Comparison of ENCODE assay signal across 29 cellular contexts in genomic region chr7:114519215-114519614, GRCh38.
DNase-seq lines count a peak whose midpoint lies in the region; ATAC-seq, FAIRE-seq and TF ChIP-seq lines count a peak whose summit lies in the region.
"Had no signal": no experiment of that assay in that cellular context is flagged by ENCODE, and none has a peak within 500 bp of the region (broad histone marks: within the 10 kb centered on the region; RNA-seq: fewer than 3 reads in every experiment).

No MANE protein-coding gene starts in this region.

- intact Hi-C loops in body of pancreas (cut with DNase I) = no loop called here
- intact Hi-C loops in sciatic nerve (cut with DNase I) = no loop called here

- no peaks in the 10 kb centered on the region for H3K9me3 ChIP-seq in body of pancreas
- H3K9me3 ChIP-seq: breast epithelium, HAP-1 had no signal

- 88 to 100% methylated on average over 1 of the region's 1 CpG for WGBS in body of pancreas, 2 donors

- no peaks in the 10 kb centered on the region for H3K27me3 ChIP-seq in body of pancreas
- H3K27me3 ChIP-seq: breast epithelium, tibial nerve had no signal

- H3K4me1 ChIP-seq in body of pancreas = no peaks in the 10 kb centered on the region
- H3K4me1 ChIP-seq: breast epithelium, tibial nerve had no signal

- no peak for TF ChIP-seq CTCF in fibroblast of the aortic adventitia (IDR thresholded peaks at IDR 0.05; ENCODE audit: insufficient read depth, low read length)
- TF ChIP-seq CTCF in body of pancreas (IDR thresholded peaks at IDR 0.05) = no peak

- no peak for TF ChIP-seq POLR2A in body of pancreas (IDR thresholded peaks at IDR 0.05)

- H3K36me3 ChIP-seq in body of pancreas (replicated peaks in 1 of 2; ENCODE audit: insufficient read depth in 1 of 2, low read depth in 2 of 2) = no peaks in the 10 kb centered on the region
- H3K36me3 ChIP-seq: HAP-1, tibial nerve had no signal

- H3K4me3 ChIP-seq in fibroblast of the aortic adventitia (ENCODE audit: low read depth, low read length) (no peak overlapping the region), skeletal muscle cell (ENCODE audit: low read depth, low read length) (no peak overlapping the region), body of pancreas (no peak overlapping the region)
- H3K4me3 ChIP-seq: breast epithelium, HAP-1, tibial nerve had no signal

- DNase-seq in NCI-H1694 (lab: John Stamatoyannopoulos, UW) = peak; percentile 14
- no peak for DNase-seq in NCI-H1694 treated with DMSO at 0.1 percent for 48 hours (lab: John Stamatoyannopoulos, UW)
- peak; percentile 73 for DNase-seq in NCI-H524 treated with DMSO at 0.1 percent for 48 hours (lab: John Stamatoyannopoulos, UW)
- DNase-seq in fibroblast of the aortic adventitia (ENCODE audit: low read depth) = peak; percentile 76
- peak; percentile 25 for DNase-seq in skeletal muscle cell (ENCODE audit: low read depth)
- DNase-seq in body of pancreas = no peak
- no peak for DNase-seq in urothelium cell line (ENCODE audit: low spot score)
- no peak for DNase-seq in sciatic nerve (ENCODE audit: low spot score)
- DNase-seq: 8988T; activated CD4-positive, alpha-beta memory T cell treated with anti-CD3 and anti-CD28 coated beads, Interleukin-2, amount 10 ng/mL, durations not matched to agents 7 days and 5 days; activated CD8-positive, alpha-beta memory T cell treated with anti-CD3 and anti-CD28 coated beads, Interleukin-2, amount 50 U/mL, for 4 hours; amniotic stem cell; DND-41; GF-D8; glutamatergic neuron; KG1; naive B cell; NCI-H1105 treated with DMSO at 0.1 percent for 48 hours; NCI-H2029 treated with DMSO at 0.1 percent for 48 hours; PC-3; stimulated activated CD4-positive, alpha-beta T cell treated with anti-CD3 and anti-CD28 coated beads, Interleukin-15, amount 100 ng/mL, for 24 hours; stimulated activated CD4-positive, alpha-beta T cell treated with anti-CD3 and anti-CD28 coated beads, Interleukin-4, amount 100 ng/mL, for 4 hours; T-helper 2 cell had no signal

- no peak for ATAC-seq in body of pancreas
- no peak for ATAC-seq in sciatic nerve
- ATAC-seq: PC-3 had no signal

- no peak for FAIRE-seq in urothelium cell line (lab: Jason Lieb, UNC)
- FAIRE-seq: colon, endothelial cell of umbilical vein had no signal

- H3K27ac ChIP-seq in body of pancreas = no peak overlapping the region
- H3K27ac ChIP-seq: breast epithelium, HL-60, tibial nerve had no signal

Comparison
In these comparisons a context has a peak if more than half of its experiments do, and no peak if none do; other contexts are left out.
1. DNase-seq: peak in NCI-H1694 (single experiment), NCI-H524 treated with DMSO at 0.1 percent for 48 hours (single experiment), fibroblast of the aortic adventitia (single experiment) and skeletal muscle cell (single experiment); none in NCI-H1694 treated with DMSO at 0.1 percent for 48 hours (single experiment), body of pancreas (0 of 4), urothelium cell line (single experiment) and sciatic nerve (single experiment).